Comparison of ENCODE assay signal across 8 cellular contexts in genomic region chr16:14629612-14629918, GRCh38. TPM values are rescaled to one million over a fixed set of nuclear protein-coding genes. Genes with fewer than 3 reads are reported as not detected.
DNase-seq lines count a peak whose midpoint lies in the region; ATAC-seq, FAIRE-seq and TF ChIP-seq lines count a peak whose summit lies in the region.

No MANE protein-coding gene starts in this region.

- H3K9ac ChIP-seq in endothelial cell of umbilical vein (replicated peaks; ENCODE audit: extremely low read depth, insufficient read depth, low read length), result peak overlapping the region; percentile 90

- H3K9me3 ChIP-seq in endothelial cell of umbilical vein (replicated peaks; ENCODE audit: control insufficient read depth, insufficient read depth, low read length), result no peaks in the 10 kb centered on the region
- H3K9me3 ChIP-seq in ovary, result no peaks in the 10 kb centered on the region

- H3K4me1 ChIP-seq in endothelial cell of umbilical vein (ENCODE audit: control insufficient read depth, extremely low read depth, insufficient read depth, low read length) (peaks cover 26% of the 10 kb centered on the region), ovary (ENCODE audit: insufficient read depth) (peaks cover 7% of the 10 kb centered on the region)

- ATAC-seq in GM21526 (IDR thresholded peaks at IDR 0.05; ENCODE audit: low FRiP score, unreplicated experiment), result peak; percentile 6

- H3K27ac ChIP-seq in C4-2B (peak overlapping the region; percentile 92), endothelial cell of umbilical vein (ENCODE audit: insufficient read depth, low read depth, low read length) (peak overlapping the region; percentile 78), ovary (peak overlapping the region; percentile 73 to 74)

- H3K79me2 ChIP-seq in endothelial cell of umbilical vein (ENCODE audit: control insufficient read depth, insufficient read depth, low read length), result peaks cover 32% of the 10 kb centered on the region

- no peaks in the 10 kb centered on the region for H3K9me1 ChIP-seq in endothelial cell of umbilical vein (replicated peaks; ENCODE audit: control insufficient read depth, extremely low read depth, insufficient read depth, low read length)

- no peaks in the 10 kb centered on the region for H3K27me3 ChIP-seq in endothelial cell of umbilical vein (ENCODE audit: control insufficient read depth in 2 of 2, insufficient read depth in 2 of 2, low read length in 2 of 2)
- H3K27me3 ChIP-seq in ovary, result no peaks in the 10 kb centered on the region

- no peak for TF ChIP-seq EP300 in ovary (IDR thresholded peaks at IDR 0.05)

- CTCF ChIA-PET in endothelial cell of umbilical vein (lab: Charles Lee), result interaction anchor here (0.6 to 1.2 kb wide), 3 partner anchors 9 to 710 kb away, joined by 3 to 5 read pairs (median 5); partner anchors contain the start of gene ERCC4

- H3K4me3 ChIP-seq in endothelial cell of umbilical vein (replicated peaks in 1 of 3; ENCODE audit: insufficient read depth in 1 of 3, low read depth in 1 of 3, low read length in 3 of 3) (peak overlapping the region; percentile 76 to 78 (median 78)), ovary (peak overlapping the region; percentile 79)

- TSS peak; percentile 15 for BruUV-seq in endothelial cell of umbilical vein (replicated peaks; lab: Mats Ljungman, UMichigan)

- DNase-seq in RKO (ENCODE audit: low spot score), result peak; percentile 52
- peak; percentile 25 for DNase-seq in endothelial cell of umbilical vein (ENCODE audit: low read depth, low spot score)
- no peak for DNase-seq in ovary
- DNase-seq in NCI-H187 (lab: John Stamatoyannopoulos, UW), result no peak
- no peak for DNase-seq in NCI-H524 treated with DMSO at 0.1 percent for 48 hours (lab: John Stamatoyannopoulos, UW)
- DNase-seq in iPS-NIHi11 (ENCODE audit: low spot score), result no peak

- H3K4me2 ChIP-seq in endothelial cell of umbilical vein (ENCODE audit: insufficient read depth, low read length), result peak overlapping the region; percentile 96

- WGBS in ovary, 3 donors, result 1 to 3% (median 1%) methylated on average over 17 of the region's 17 CpGs

- peak overlapping the region; percentile 7 for H2AFZ ChIP-seq in endothelial cell of umbilical vein (ENCODE audit: low read depth, low read length)

- H3K36me3 ChIP-seq in endothelial cell of umbilical vein (ENCODE audit: control insufficient read depth in 2 of 2, extremely low read depth in 1 of 2, insufficient read depth in 2 of 2, low read length in 2 of 2), result peaks cover 0 to 4% of the 10 kb centered on the region in 2 experiments
- no peaks in the 10 kb centered on the region for H3K36me3 ChIP-seq in ovary

- TF ChIP-seq POLR2A in endothelial cell of umbilical vein (IDR thresholded peaks at IDR 0.05; ENCODE audit: low read depth, low read length), result no peak
- no peak for TF ChIP-seq POLR2A in ovary (IDR thresholded peaks at IDR 0.05)

- intact Hi-C loops in endothelial cell of umbilical vein (cut with micrococcal nuclease) (no loop called here), ovary (cut with DNase I) (no loop called here)

- POLR2A ChIA-PET in endothelial cell of umbilical vein (lab: Charles Lee), result no interaction called here

- FAIRE-seq in endothelial cell of umbilical vein (lab: Jason Lieb, UNC), result no peak

- H4K20me1 ChIP-seq in endothelial cell of umbilical vein (replicated peaks; ENCODE audit: control insufficient read depth, extremely low read depth, insufficient read depth, low read length), result peaks cover 5% of the 10 kb centered on the region

- TF ChIP-seq CTCF in C4-2B (conservative IDR thresholded peaks at IDR 0.05), result no peak
- TF ChIP-seq CTCF in endothelial cell of umbilical vein (IDR thresholded peaks at IDR 0.05; ENCODE audit: extremely low read depth in 1 of 2, insufficient read depth in 1 of 2, low read depth in 1 of 2, low read length in 2 of 2), result no peak
- TF ChIP-seq CTCF in ovary (IDR thresholded peaks at IDR 0.05), result no peak

- dilution Hi-C loops in endothelial cell of umbilical vein (cut with MboI; ENCODE audit: extremely low pct_ligation_motif_present, low sequenced_read_pairs), result no loop called here

TF ChIP-seq in endothelial cell of umbilical vein, 7 proteins besides CTCF, POLR2A, EP300 and RAD21:
- TF ChIP-seq FOS (IDR thresholded peaks at IDR 0.05; ENCODE audit: borderline replicate concordance, insufficient read depth, low read length), result no peak
- no peak for TF ChIP-seq GATA2 (IDR thresholded peaks at IDR 0.05; ENCODE audit: insufficient read depth, insufficient read length, low read depth, low read length)
- no peak for TF ChIP-seq EZH2 (IDR thresholded peaks at IDR 0.05; ENCODE audit: borderline replicate concordance, low read depth, low read length, severe bottlenecking)
- TF ChIP-seq JUN (IDR thresholded peaks at IDR 0.05; ENCODE audit: borderline replicate concordance, insufficient read depth, insufficient read length, low read depth), result no peak

RNA-seq across cellular contexts. Expression of gene PARN, which starts 0.5 kb away (rescaled TPM):
- total RNA-seq in endothelial cell of umbilical vein (22.3 and 24.6 TPM in 2 replicates), ovary (10 to 100 TPM; 20.9 to 35.4 (median 29.0) TPM)
- polyA plus RNA-seq in endothelial cell of umbilical vein (11.3 and 16.9 TPM in 2 replicates), ovary (10 to 100 TPM; 19.5 to 42.0 TPM)
- polyA plus RNA-seq in endothelial cell of umbilical vein (2011; cell fraction: cytosol; rRNA removed), result 18.7 and 21.9 TPM in 2 replicates
- 20.9 and 22.0 TPM in 2 replicates for polyA plus RNA-seq in endothelial cell of umbilical vein (2011; cell fraction: nucleus; rRNA removed)
- polyA plus RNA-seq in endothelial cell of umbilical vein (2012), result 25.2 and 28.6 TPM in 2 replicates
- polyA minus RNA-seq in endothelial cell of umbilical vein, result 22.6 and 28.7 TPM in 2 replicates
- polyA minus RNA-seq in endothelial cell of umbilical vein (2011; cell fraction: cytosol; rRNA and poly(A)+ RNA removed), result 26.4 TPM
- polyA minus RNA-seq in endothelial cell of umbilical vein (2011; cell fraction: nucleus; rRNA and poly(A)+ RNA removed), result 30.9 and 41.0 TPM in 2 replicates

RNA-seq across cellular contexts. Expression of gene BFAR, which starts 3.2 kb away (rescaled TPM):
- 73.5 and 84.6 TPM in 2 replicates for total RNA-seq in endothelial cell of umbilical vein
- polyA plus RNA-seq in endothelial cell of umbilical vein, result 49.8 and 57.3 TPM in 2 replicates
- 73.8 and 77.1 TPM in 2 replicates for polyA plus RNA-seq in endothelial cell of umbilical vein (2011; cell fraction: cytosol; rRNA removed)
- 34.5 and 34.8 TPM in 2 replicates for polyA plus RNA-seq in endothelial cell of umbilical vein (2011; cell fraction: nucleus; rRNA removed)
- polyA plus RNA-seq in endothelial cell of umbilical vein (2012), result 87.7 and 98.5 TPM in 2 replicates
- polyA minus RNA-seq in endothelial cell of umbilical vein, result 67.4 and 72.3 TPM in 2 replicates
- polyA minus RNA-seq in endothelial cell of umbilical vein (2011; cell fraction: cytosol; rRNA and poly(A)+ RNA removed), result 32.9 TPM
- polyA minus RNA-seq in endothelial cell of umbilical vein (2011; cell fraction: nucleus; rRNA and poly(A)+ RNA removed), result 32.8 and 33.5 TPM in 2 replicates
- 10 to 100 TPM; 42.2 to 57.0 (median 47.0) TPM for total RNA-seq in ovary
- polyA plus RNA-seq in ovary, result 10 to 100 TPM; 51.6 to 83.7 TPM

Comparison
In these comparisons a context has a peak if more than half of its experiments do, and no peak if none do; other contexts are left out.
1. DNase-seq: peak in RKO (single experiment) and endothelial cell of umbilical vein (single experiment); none in ovary (0 of 5), NCI-H187 (0 of 2), NCI-H524 treated with DMSO at 0.1 percent for 48 hours (single experiment) and iPS-NIHi11 (single experiment).
2. Peak in every context shown above with its lines, with median percentiles within 50 percentile points of each other: H3K27ac ChIP-seq.